In genomic region chr17:4365628-4366311, GRCh38 we compare ENCODE assay signal across 8 cellular contexts. TPM values are rescaled to one million over a fixed set of nuclear protein-coding genes. Genes with fewer than 3 reads are reported as not detected.
DNase-seq lines count a peak whose midpoint lies in the region; ATAC-seq and TF ChIP-seq lines count a peak whose summit lies in the region.

No MANE protein-coding gene starts in this region.

- no peaks in the 10 kb centered on the region for H3K9me3 ChIP-seq in adipocyte (ENCODE audit: control insufficient read depth, low read length)

- peaks cover 7% of the 10 kb centered on the region; the same call in 1 of the 2 replicates for H3K36me3 Mint-ChIP-seq in HFFc6 (ENCODE audit: low read depth)

- no peak for TF ChIP-seq CTCF in HFFc6 (IDR thresholded peaks at IDR 0.05)

- H3K4me1 ChIP-seq in adipocyte (ENCODE audit: control insufficient read depth, insufficient read depth, low read length), result peaks cover 16% of the 10 kb centered on the region

- H3K27ac Mint-ChIP-seq in HFFc6, result no peak overlapping the region

- peaks cover 1% of the 10 kb centered on the region for H3K27me3 Mint-ChIP-seq in HFFc6 (ENCODE audit: insufficient read depth)

- H3K36me3 ChIP-seq in adipocyte (ENCODE audit: control insufficient read depth, insufficient read depth, low read length, severe bottlenecking), result no peaks in the 10 kb centered on the region

- no peaks in the 10 kb centered on the region for H3K27me3 ChIP-seq in adipocyte (replicated peaks; ENCODE audit: control insufficient read depth, insufficient read depth, low read length)

- peak overlapping the region; percentile 15; the same call in 1 of the 2 replicates for H3K4me3 Mint-ChIP-seq in HFFc6

- H3K4me3 ChIP-seq in adipocyte (ENCODE audit: low read length) (peak overlapping the region; percentile 86), skeletal muscle cell (ENCODE audit: low read depth, low read length) (peak overlapping the region; percentile 95)

- peak; percentile 12 for ATAC-seq in GM18511 (IDR thresholded peaks at IDR 0.05; ENCODE audit: unreplicated experiment)

- peaks cover 25% of the 10 kb centered on the region for H3K4me1 Mint-ChIP-seq in HFFc6 (ENCODE audit: low read depth)

- H3K9ac ChIP-seq in adipocyte (ENCODE audit: low read length), result peak overlapping the region; percentile 96

- DNase-seq in HFFc6 (no peak), NCI-H69 (lab: John Stamatoyannopoulos, UW) (peak; percentile 63), adipocyte (ENCODE audit: low read depth) (peak; percentile 66), hypothalamus (lab: John Stamatoyannopoulos, UW) (peak in 28 of 51 donors; percentile 5 to 64 (median 38)), skeletal muscle cell (ENCODE audit: low read depth) (no peak), H4 (ENCODE audit: low spot score) (no peak), NCI-H2196 treated with DMSO at 0.1 percent for 48 hours (lab: John Stamatoyannopoulos, UW; ENCODE audit: unreplicated experiment) (no peak)

- no peaks in the 10 kb centered on the region for H3K9me3 Mint-ChIP-seq in HFFc6

RNA-seq across cellular contexts. Expression of gene UBE2G1, which starts 0.7 kb away (rescaled TPM):
- 10 to 100 TPM; 56.3 to 73.1 (median 62.6) TPM for total RNA-seq in HFFc6 (2021; fragmentation: NEBNext Ultra II Directional; extraction: Animal tissue kit (Norgen Biotek cat#: 25700))
- total RNA-seq in H4 (2014; rRNA removed; shearing (Covaris generic)), result 46.1 and 48.8 TPM in 2 replicates

Comparison
In these comparisons a context has a peak if more than half of its experiments do, and no peak if none do; other contexts are left out.
1. DNase-seq: peak in NCI-H69 (single experiment), adipocyte (single experiment) and hypothalamus (28 of 51); none in HFFc6 (single experiment), skeletal muscle cell (single experiment), H4 (single experiment) and NCI-H2196 treated with DMSO at 0.1 percent for 48 hours (single experiment).